ENCODE assay signal across 8 cellular contexts in genomic region chr18:48953096-48953706, GRCh38. TPM values are rescaled to one million over a fixed set of nuclear protein-coding genes. Genes with fewer than 3 reads are reported as not detected.
A peak's percentile ranks its signal among the peaks of the same experiment; 100 is the strongest.
DNase-seq lines count a peak whose midpoint lies in the region; ATAC-seq and TF ChIP-seq lines count a peak whose summit lies in the region.

No MANE protein-coding gene starts in this region.

- H3K9me3 ChIP-seq in ascending aorta, result no peaks in the 10 kb centered on the region
- H3K9me3 ChIP-seq in liver (ENCODE audit: control insufficient read depth in 4 of 4, low read length in 3 of 4), result no peaks in the 10 kb centered on the region
- no peaks in the 10 kb centered on the region for H3K9me3 ChIP-seq in transverse colon

- intact Hi-C loops in ascending aorta (cut with DNase I) (loop anchor here (5.0 to 10.0 kb wide), 2 partner anchors 89 to 862 kb away; partner anchors contain the start of gene ACAA2), transverse colon (cut with DNase I; ENCODE audit: low total_unique reads) (no loop called here)

- no peaks in the 10 kb centered on the region for H3K9me3 Mint-ChIP-seq in activated T-cell treated with anti-CD3 and anti-CD28 coated beads, Interleukin-2, amount 50 U/mL, for 4 hours

- TF ChIP-seq CTCF in ascending aorta (IDR thresholded peaks at IDR 0.05), result no peak
- no peak for TF ChIP-seq CTCF in liver (IDR thresholded peaks at IDR 0.05; ENCODE audit: low read depth, low read length, missing input control)
- no peak for TF ChIP-seq CTCF in transverse colon (IDR thresholded peaks at IDR 0.05)

- TF ChIP-seq POLR2A in transverse colon (IDR thresholded peaks at IDR 0.05), result no peak

- H3K9ac ChIP-seq in liver (ENCODE audit: low read depth in 1 of 2, low read length in 2 of 2), result peak overlapping the region; percentile 23 to 66

- no peaks in the 10 kb centered on the region for H3K27me3 Mint-ChIP-seq in activated T-cell treated with anti-CD3 and anti-CD28 coated beads, Interleukin-2, amount 50 U/mL, for 4 hours (ENCODE audit: low read depth)

- H3K4me1 ChIP-seq in ascending aorta, result peaks cover 15 to 42% of the 10 kb centered on the region in 2 donors
- H3K4me1 ChIP-seq in liver (ENCODE audit: control insufficient read depth in 4 of 4, insufficient read depth in 4 of 4, low read length in 3 of 4), result peaks cover 0 to 11% (median 6%) of the 10 kb centered on the region in 4 donors
- peaks cover 13 to 36% (median 22%) of the 10 kb centered on the region in 4 donors for H3K4me1 ChIP-seq in transverse colon

- peak overlapping the region; percentile 90 for H3K4me3 Mint-ChIP-seq in activated T-cell treated with anti-CD3 and anti-CD28 coated beads, Interleukin-2, amount 50 U/mL, for 4 hours

- H3K4me3 ChIP-seq in ascending aorta (peak overlapping the region; percentile 56 to 94), liver (ENCODE audit: low read depth in 1 of 3, low read length in 3 of 3) (peak overlapping the region; percentile 65 to 79 (median 71)), transverse colon (peak overlapping the region; percentile 14 to 73 (median 66))

- DNase-seq in activated T-cell treated with anti-CD3 and anti-CD28 coated beads, Interleukin-2, amount 50 U/mL, for 4 hours, result no peak
- DNase-seq in activated T-cell treated with anti-CD3 and anti-CD28 coated beads for 4 hours, result no peak
- no peak for DNase-seq in ascending aorta (ENCODE audit: low spot score in 2 of 2)
- no peak for DNase-seq in transverse colon
- DNase-seq in NOMO-1 treated with DMSO at 0.1 percent for 48 hours (lab: John Stamatoyannopoulos, UW; ENCODE audit: unreplicated experiment), result no peak
- DNase-seq in AG08396 (ENCODE audit: low spot score), result no peak

- in situ Hi-C loops in transverse colon (cut with MboI; ENCODE audit: low pct_ligation_motif_present in 1 of 4, low pct_unique_long_range_greater_than_20kb in 1 of 4, low sequenced_read_pairs in 3 of 4), result loop anchor here in 1 of 4 donors (25.0 kb wide), 1 partner anchor 166 kb away; no protein-coding TSS in a partner anchor

- 50% methylated on average over 20 of the region's 20 CpGs for WGBS in liver
- 13 to 49% methylated on average over 2 to 20 of the region's 20 CpGs for WGBS in transverse colon (ENCODE audit: low coverage in 1 of 2), 2 donors

- no peak for TF ChIP-seq RAD21 in liver (IDR thresholded peaks at IDR 0.05)

- ATAC-seq in activated T-cell treated with anti-CD3 and anti-CD28 coated beads, Interleukin-2, amount 50 U/mL, for 4 hours, result no peak
- ATAC-seq in HG03108 (IDR thresholded peaks at IDR 0.05; ENCODE audit: unreplicated experiment), result no peak

- H3K36me3 ChIP-seq in ascending aorta (peaks cover 3 to 16% of the 10 kb centered on the region in 2 donors), liver (ENCODE audit: control insufficient read depth in 4 of 4, insufficient read depth in 3 of 4, low read depth in 1 of 4, low read length in 3 of 4) (no peaks in the 10 kb centered on the region), transverse colon (no peaks in the 10 kb centered on the region)

- H3K27me3 ChIP-seq in ascending aorta (no peaks in the 10 kb centered on the region), liver (ENCODE audit: control insufficient read depth in 4 of 4, insufficient read depth in 4 of 4, low read length in 3 of 4) (no peaks in the 10 kb centered on the region), transverse colon (no peaks in the 10 kb centered on the region)

- H3K27ac ChIP-seq in ascending aorta (peak overlapping the region; percentile 97 to 99), liver (ENCODE audit: low read depth in 1 of 2, low read length in 2 of 2) (peak overlapping the region; percentile 97 to 100), transverse colon (peak overlapping the region; percentile 98 to 100 (median 98))

- no peaks in the 10 kb centered on the region for H3K36me3 Mint-ChIP-seq in activated T-cell treated with anti-CD3 and anti-CD28 coated beads, Interleukin-2, amount 50 U/mL, for 4 hours (ENCODE audit: insufficient read depth)

- H3K4me1 Mint-ChIP-seq in activated T-cell treated with anti-CD3 and anti-CD28 coated beads, Interleukin-2, amount 50 U/mL, for 4 hours (ENCODE audit: low read depth), result peaks cover 28% of the 10 kb centered on the region

- no peak for TF ChIP-seq EP300 in transverse colon (IDR thresholded peaks at IDR 0.05; ENCODE audit: low read depth)

TF ChIP-seq in liver, 16 proteins besides CTCF, POLR2A, EP300 and RAD21:
- no peak for TF ChIP-seq HNF4G (IDR thresholded peaks at IDR 0.05)
- no peak for TF ChIP-seq FOXA1 (IDR thresholded peaks at IDR 0.05)
- no peak for TF ChIP-seq JUND (IDR thresholded peaks at IDR 0.05)
- no peak for TF ChIP-seq RXRA (IDR thresholded peaks at IDR 0.05)
- TF ChIP-seq GABPA (IDR thresholded peaks at IDR 0.05 in 1 of 2, conservative IDR thresholded peaks at IDR 0.05 in 1 of 2), result no peak
- TF ChIP-seq SP1 (IDR thresholded peaks at IDR 0.05), result no peak
- no peak for TF ChIP-seq HNF4A (conservative IDR thresholded peaks at IDR 0.05)
- TF ChIP-seq MAX (IDR thresholded peaks at IDR 0.05), result no peak
- TF ChIP-seq ATF3 (IDR thresholded peaks at IDR 0.05), result no peak
- no peak for TF ChIP-seq EGR1 (IDR thresholded peaks at IDR 0.05; ENCODE audit: low read depth in 2 of 2)
- TF ChIP-seq NR2F2 (IDR thresholded peaks at IDR 0.05), result no peak
- TF ChIP-seq FOXA2 (IDR thresholded peaks at IDR 0.05), result no peak
- no peak for TF ChIP-seq YY1 (IDR thresholded peaks at IDR 0.05)
- no peak for TF ChIP-seq REST (IDR thresholded peaks at IDR 0.05)
- no peak for TF ChIP-seq ZBTB33 (IDR thresholded peaks at IDR 0.05)
- TF ChIP-seq TAF1 (conservative IDR thresholded peaks at IDR 0.05), result no peak
TF ChIP-seq in liver: peak in this region for 0.

RNA-seq across cellular contexts. Expression of gene SMAD7, which starts 2.4 kb away (rescaled TPM):
- 10 to 100 TPM in 1 of 3 donors, 1 to 10 TPM in 2; 8.0 to 13.6 (median 9.6) TPM for total RNA-seq in activated T-cell treated with anti-CD3 and anti-CD28 coated beads, Interleukin-2, amount 50 U/mL, for 4 hours
- 76.5 TPM for total RNA-seq in ascending aorta
- total RNA-seq in liver, result 10 to 100 TPM in 1 of 2 donors, 1 to 10 TPM in 1; 9.4 to 11.8 TPM
- 10 to 100 TPM in 1 of 2 donors, 1 to 10 TPM in 1; 3.2 to 10.7 TPM for polyA plus RNA-seq in liver
- 100 to 1,000 TPM in 1 of 4 donors, 10 to 100 TPM in 3; 76.0 to 199 (median 77.1) TPM for total RNA-seq in transverse colon
